In genomic region chr6:161198781-161199505, GRCh38 we compare ENCODE assay signal across 22 cellular contexts.
"Had no signal": no experiment of that assay in that cellular context is flagged by ENCODE, and none has a peak within 500 bp of the region (broad histone marks: within the 10 kb centered on the region; RNA-seq: fewer than 3 reads in every experiment).

No MANE protein-coding gene starts in this region.

- H3K27ac ChIP-seq: gastroesophageal sphincter, hepatocyte, pancreas, psoas muscle, skin epidermis, stomach, thyroid gland had no signal

- H3K4me2 ChIP-seq: hepatocyte had no signal

- H3K4me3 Mint-ChIP-seq: nephron, type B pancreatic cell had no signal

- H2AFZ ChIP-seq: hepatocyte had no signal

- H3K4me1 Mint-ChIP-seq: nephron had no signal

- H3K4me3 ChIP-seq: gastroesophageal sphincter, hepatocyte, lung, pancreas, psoas muscle, skin epidermis, stomach, thyroid gland had no signal

- H3K79me2 ChIP-seq: hepatocyte had no signal

- DNase-seq: cortex of kidney; effector memory CD4-positive, alpha-beta T cell; kidney; left cardiac atrium; left ventricle myocardium superior; mesendoderm; naive B cell; occipital lobe; pancreas; psoas muscle; retina; stimulated activated CD4-positive, alpha-beta T cell treated with anti-CD3 and anti-CD28 coated beads, Interleukin-12 subunit alpha, Interleukin-12 subunit beta, amount 100 ng/mL, for 4 hours; stimulated activated naive CD4-positive, alpha-beta T cell; stomach; thyroid gland had no signal

- H3K4me1 ChIP-seq: pancreas, psoas muscle had no signal

- H3K36me3 ChIP-seq: gastroesophageal sphincter, pancreas, stomach, thyroid gland had no signal

- H3K27ac Mint-ChIP-seq: nephron, type B pancreatic cell had no signal

- ATAC-seq: gastroesophageal sphincter, psoas muscle, sciatic nerve had no signal

- H3K27me3 Mint-ChIP-seq: naive B cell, type B pancreatic cell had no signal

- H3K9me3 ChIP-seq: gastroesophageal sphincter, pancreas, psoas muscle, stomach, thyroid gland had no signal

- H3K27me3 ChIP-seq: gastroesophageal sphincter, hepatocyte, pancreas, stomach, thyroid gland had no signal
